Comparison of ENCODE assay signal across 24 cellular contexts in genomic region chr1:94596260-94596659, GRCh38. TPM values are rescaled to one million over a fixed set of nuclear protein-coding genes. Genes with fewer than 3 reads are reported as not detected.
"Had no signal": no experiment of that assay in that cellular context is flagged by ENCODE, and none has a peak within 500 bp of the region (broad histone marks: within the 10 kb centered on the region; RNA-seq: fewer than 3 reads in every experiment).

No MANE protein-coding gene starts in this region.

- H3K4me3 ChIP-seq: coronary artery, left lung, mucosa of descending colon, neural progenitor cell, smooth muscle cell, stomach had no signal

- H3K27ac Mint-ChIP-seq: activated CD4-positive, alpha-beta memory T cell treated with anti-CD3 and anti-CD28 coated beads for 36 hours; activated CD8-positive, alpha-beta memory T cell treated with anti-CD3 and anti-CD28 coated beads, Interleukin-2, amount 10 ng/mL, durations not matched to agents 7 days and 5 days; activated naive CD4-positive, alpha-beta T cell treated with anti-CD3 and anti-CD28 coated beads, Interleukin-2, amount 10 ng/mL, durations not matched to agents 7 days and 5 days; activated naive CD8-positive, alpha-beta T cell treated with anti-CD3 and anti-CD28 coated beads, Interleukin-2, amount 50 U/mL, for 24 hours; naive thymus-derived CD4-positive, alpha-beta T cell; neural progenitor cell; type B pancreatic cell had no signal

- FAIRE-seq: endometrium, kidney had no signal

- H3K4me3 Mint-ChIP-seq: activated CD4-positive, alpha-beta memory T cell treated with anti-CD3 and anti-CD28 coated beads for 36 hours; activated CD8-positive, alpha-beta memory T cell treated with anti-CD3 and anti-CD28 coated beads, Interleukin-2, amount 10 ng/mL, durations not matched to agents 7 days and 5 days; activated naive CD4-positive, alpha-beta T cell treated with anti-CD3 and anti-CD28 coated beads, Interleukin-2, amount 10 ng/mL, durations not matched to agents 7 days and 5 days; activated naive CD8-positive, alpha-beta T cell treated with anti-CD3 and anti-CD28 coated beads, Interleukin-2, amount 50 U/mL, for 24 hours; brain; central memory CD8-positive, alpha-beta T cell; naive thymus-derived CD4-positive, alpha-beta T cell; neural progenitor cell; type B pancreatic cell had no signal

- H3K9me3 ChIP-seq: left lung, mucosa of descending colon, stomach had no signal

- H3K4me2 ChIP-seq: neural progenitor cell, smooth muscle cell had no signal

- H3K27me3 ChIP-seq: left lung, neural progenitor cell, stomach had no signal

- H3K9me3 Mint-ChIP-seq: activated CD4-positive, alpha-beta memory T cell treated with anti-CD3 and anti-CD28 coated beads for 36 hours; activated naive CD4-positive, alpha-beta T cell treated with anti-CD3 and anti-CD28 coated beads, Interleukin-2, amount 10 ng/mL, durations not matched to agents 7 days and 5 days; activated naive CD8-positive, alpha-beta T cell treated with anti-CD3 and anti-CD28 coated beads, Interleukin-2, amount 50 U/mL, for 24 hours; central memory CD8-positive, alpha-beta T cell; naive thymus-derived CD4-positive, alpha-beta T cell; neural progenitor cell had no signal

- H3K4me1 Mint-ChIP-seq: activated CD8-positive, alpha-beta memory T cell treated with anti-CD3 and anti-CD28 coated beads, Interleukin-2, amount 10 ng/mL, durations not matched to agents 7 days and 5 days; activated naive CD4-positive, alpha-beta T cell treated with anti-CD3 and anti-CD28 coated beads, Interleukin-2, amount 10 ng/mL, durations not matched to agents 7 days and 5 days; activated naive CD8-positive, alpha-beta T cell treated with anti-CD3 and anti-CD28 coated beads, Interleukin-2, amount 50 U/mL, for 24 hours; central memory CD8-positive, alpha-beta T cell; naive thymus-derived CD4-positive, alpha-beta T cell had no signal

- H3K27ac ChIP-seq: coronary artery, left lung, neural progenitor cell, stomach, VCaP had no signal

- H3K9ac ChIP-seq: neural progenitor cell had no signal

- H3K36me3 Mint-ChIP-seq: activated CD4-positive, alpha-beta memory T cell treated with anti-CD3 and anti-CD28 coated beads for 36 hours; activated CD8-positive, alpha-beta memory T cell treated with anti-CD3 and anti-CD28 coated beads, Interleukin-2, amount 10 ng/mL, durations not matched to agents 7 days and 5 days; activated naive CD4-positive, alpha-beta T cell treated with anti-CD3 and anti-CD28 coated beads, Interleukin-2, amount 10 ng/mL, durations not matched to agents 7 days and 5 days; brain; naive thymus-derived CD4-positive, alpha-beta T cell; neural progenitor cell; type B pancreatic cell had no signal

- H3K36me3 ChIP-seq: left lung, neural progenitor cell, stomach had no signal

- H2AFZ ChIP-seq: neural progenitor cell had no signal

- H3K27me3 Mint-ChIP-seq: activated CD4-positive, alpha-beta memory T cell treated with anti-CD3 and anti-CD28 coated beads for 36 hours; type B pancreatic cell had no signal

- DNase-seq: activated CD4-positive, alpha-beta memory T cell treated with anti-CD3 and anti-CD28 coated beads for 36 hours; activated CD8-positive, alpha-beta memory T cell treated with anti-CD3 and anti-CD28 coated beads, Interleukin-2, amount 10 ng/mL, durations not matched to agents 7 days and 5 days; activated naive CD4-positive, alpha-beta T cell treated with anti-CD3 and anti-CD28 coated beads, Interleukin-2, amount 10 ng/mL, durations not matched to agents 7 days and 5 days; activated naive CD8-positive, alpha-beta T cell treated with anti-CD3 and anti-CD28 coated beads, Interleukin-2, amount 50 U/mL, for 24 hours; activated T-cell treated with anti-CD3 and anti-CD28 coated beads, Interleukin-2, amount 50 U/mL, for 1 hour; anterior cingulate cortex; erythroblast; foreskin melanocyte; kidney; left lung; mucosa of descending colon; naive thymus-derived CD4-positive, alpha-beta T cell; stimulated activated CD4-positive, alpha-beta T cell treated with anti-CD3 and anti-CD28 coated beads, Interleukin-4, amount 100 ng/mL, for 1 hour; stomach; SW 1271; T-helper 2 cell had no signal

- ATAC-seq: activated CD8-positive, alpha-beta memory T cell treated with anti-CD3 and anti-CD28 coated beads, Interleukin-2, amount 10 ng/mL, durations not matched to agents 7 days and 5 days; activated naive CD8-positive, alpha-beta T cell treated with anti-CD3 and anti-CD28 coated beads, Interleukin-2, amount 50 U/mL, for 24 hours; naive thymus-derived CD4-positive, alpha-beta T cell had no signal

RNA-seq across cellular contexts. Expression of gene F3, which starts 54.7 kb away (rescaled TPM):
- polyA plus RNA-seq: naive thymus-derived CD4-positive, alpha-beta T cell had no signal
